ENCODE assay signal across 12 cellular contexts in the genomic region with DNA sequence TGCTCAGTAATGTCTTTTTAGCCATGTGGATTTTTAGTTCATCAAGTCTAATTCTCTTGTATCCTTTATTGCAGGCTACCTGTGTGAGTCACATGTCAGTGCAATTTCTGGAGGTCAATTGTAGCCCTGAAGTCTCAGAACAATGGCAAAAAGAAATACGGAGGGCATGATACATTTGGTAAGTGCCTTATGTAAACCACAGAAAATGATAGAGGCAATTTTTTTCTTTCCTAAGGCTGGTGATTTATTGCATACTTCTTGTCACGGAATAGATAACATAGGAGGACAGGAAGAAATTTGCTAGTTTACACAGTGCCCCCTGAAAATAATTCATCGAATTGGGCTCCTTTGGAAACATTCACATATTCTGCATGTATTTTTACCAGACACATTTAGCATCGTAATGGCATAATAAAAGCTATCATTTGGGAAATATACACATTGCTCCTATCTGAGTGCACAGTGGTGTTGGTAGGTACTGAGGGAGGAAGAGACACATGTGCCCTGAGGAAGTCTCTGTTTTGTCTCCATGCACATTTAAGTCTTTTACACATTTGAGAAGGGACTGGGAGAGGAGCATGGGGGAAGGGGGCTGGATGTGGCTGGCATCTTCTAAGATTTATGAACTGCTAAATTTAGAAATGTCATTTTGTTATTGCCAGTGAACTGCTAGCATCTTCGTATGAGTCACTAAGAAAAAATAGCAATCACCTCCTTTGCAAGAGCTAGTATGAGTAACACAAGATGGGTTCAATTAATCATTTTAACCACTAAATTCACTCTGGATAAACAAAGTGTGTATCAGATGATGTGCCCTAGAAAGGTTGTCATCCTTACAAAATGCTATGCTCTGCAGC.
DNase-seq lines count a peak whose midpoint lies in the region; ATAC-seq and TF ChIP-seq lines count a peak whose summit lies in the region.
"Had no signal": no experiment of that assay in that cellular context is flagged by ENCODE, and none has a peak within 500 bp of the region (broad histone marks: within the 10 kb centered on the region; RNA-seq: fewer than 3 reads in every experiment).

No MANE protein-coding gene starts in this region.

- intact Hi-C loops in gastrocnemius medialis (cut with DNase I; ENCODE audit: low total_unique reads) (loop anchor here (2.0 kb wide), 1 partner anchor 34 kb away; no protein-coding TSS in a partner anchor), posterior cingulate gyrus (cut with DNase I) (no loop called here), CD14-positive monocyte (cut with micrococcal nuclease) (no loop called here)

- H3K27me3 Mint-ChIP-seq in CD14-positive monocyte (ENCODE audit: low read depth in 3 of 3): no peaks in the 10 kb centered on the region

- peak; percentile 19 for DNase-seq in NCI-H1105 treated with DMSO at 0.1 percent for 48 hours (lab: John Stamatoyannopoulos, UW)
- DNase-seq in NCI-H1105 (lab: John Stamatoyannopoulos, UW): no peak
- DNase-seq in NCI-H446 treated with DMSO at 0.1 percent for 48 hours (lab: John Stamatoyannopoulos, UW): peak; percentile 66
- DNase-seq in choroid plexus epithelial cell (ENCODE audit: low read depth): peak; percentile 6
- peak; percentile 46 to 56 for DNase-seq in gastrocnemius medialis
- no peak for DNase-seq in posterior cingulate gyrus
- DNase-seq in CD14-positive monocyte (ENCODE audit: low spot score): no peak
- no peak for DNase-seq in HAP-1 (ENCODE audit: low spot score in 2 of 2)
- DNase-seq: 8988T, natural killer cell, upper lobe of right lung had no signal

- in situ Hi-C loops in gastrocnemius medialis (cut with MboI; ENCODE audit: low sequenced_read_pairs in 4 of 4): no loop called here
- in situ Hi-C loops in HAP-1 (cut with MboI; ENCODE audit: low sequenced_read_pairs): no loop called here

- H3K9me3 ChIP-seq in gastrocnemius medialis: no peaks in the 10 kb centered on the region
- no peaks in the 10 kb centered on the region for H3K9me3 ChIP-seq in HAP-1
- H3K9me3 ChIP-seq: upper lobe of right lung had no signal

- H3K4me1 Mint-ChIP-seq in CD14-positive monocyte: no peaks in the 10 kb centered on the region
- H3K4me1 Mint-ChIP-seq: natural killer cell had no signal

- no peaks in the 10 kb centered on the region for H3K36me3 Mint-ChIP-seq in CD14-positive monocyte

- H3K4me3 Mint-ChIP-seq in CD14-positive monocyte: no peak overlapping the region
- H3K4me3 Mint-ChIP-seq: natural killer cell, WTC11 had no signal

- TF ChIP-seq CTCF in choroid plexus epithelial cell (conservative IDR thresholded peaks at IDR 0.05; ENCODE audit: low read depth, low read length): no peak
- TF ChIP-seq CTCF in gastrocnemius medialis (IDR thresholded peaks at IDR 0.05 in 4 of 5, conservative IDR thresholded peaks at IDR 0.05 in 1 of 5): no peak
- TF ChIP-seq CTCF in CD14-positive monocyte (IDR thresholded peaks at IDR 0.05): no peak

- no peak for TF ChIP-seq POLR2A in gastrocnemius medialis (IDR thresholded peaks at IDR 0.05)

- H3K4me3 ChIP-seq in choroid plexus epithelial cell (ENCODE audit: low read depth, low read length): no peak overlapping the region
- H3K4me3 ChIP-seq in gastrocnemius medialis: no peak overlapping the region
- no peak overlapping the region for H3K4me3 ChIP-seq in HAP-1
- H3K4me3 ChIP-seq: upper lobe of right lung had no signal

- peak; percentile 89 to 94 for ATAC-seq in gastrocnemius medialis
- ATAC-seq: natural killer cell, upper lobe of right lung, WTC11 had no signal

- H3K4me1 ChIP-seq in gastrocnemius medialis (peaks cover 23 to 27% of the 10 kb centered on the region in 2 donors), HAP-1 (peaks cover 9% of the 10 kb centered on the region)
- H3K4me1 ChIP-seq: upper lobe of right lung had no signal

- H3K9me3 Mint-ChIP-seq in CD14-positive monocyte: peaks cover 0 to 15% (median 2%) of the 10 kb centered on the region in 7 donors

- H3K36me3 ChIP-seq in gastrocnemius medialis (no peaks in the 10 kb centered on the region), HAP-1 (replicated peaks) (no peaks in the 10 kb centered on the region)
- H3K36me3 ChIP-seq: upper lobe of right lung had no signal

- peak overlapping the region; percentile 72 to 91 (median 90) for H3K27ac ChIP-seq in gastrocnemius medialis
- H3K27ac ChIP-seq: upper lobe of right lung had no signal

- no peaks in the 10 kb centered on the region for H3K27me3 ChIP-seq in gastrocnemius medialis
- H3K27me3 ChIP-seq in HAP-1 (ENCODE audit: low read depth): no peaks in the 10 kb centered on the region
- H3K27me3 ChIP-seq: upper lobe of right lung had no signal

- no peak overlapping the region for H3K27ac Mint-ChIP-seq in CD14-positive monocyte
- H3K27ac Mint-ChIP-seq: natural killer cell, WTC11 had no signal

Comparison
In these comparisons a context has a peak if more than half of its experiments do, and no peak if none do; other contexts are left out.
1. DNase-seq: peak in NCI-H1105 treated with DMSO at 0.1 percent for 48 hours (single experiment), NCI-H446 treated with DMSO at 0.1 percent for 48 hours (single experiment), choroid plexus epithelial cell (single experiment) and gastrocnemius medialis (2 of 2); none in NCI-H1105 (single experiment), posterior cingulate gyrus (0 of 10), CD14-positive monocyte (single experiment) and HAP-1 (0 of 2).